In genomic region chr2:30450025-30450424, GRCh38 we compare ENCODE assay signal across 20 cellular contexts. TPM values are rescaled to one million over a fixed set of nuclear protein-coding genes. Genes with fewer than 3 reads are reported as not detected.
DNase-seq lines count a peak whose midpoint lies in the region; ATAC-seq, FAIRE-seq and TF ChIP-seq lines count a peak whose summit lies in the region.
"Had no signal": no experiment of that assay in that cellular context is flagged by ENCODE, and none has a peak within 500 bp of the region (broad histone marks: within the 10 kb centered on the region; RNA-seq: fewer than 3 reads in every experiment).

No MANE protein-coding gene starts in this region.

- CTCF ChIA-PET in Calu3 (lab: Charles Lee) = interaction anchor here (0.7 to 1.4 kb wide), 3 partner anchors 54 to 216 kb away, joined by 3 to 4 read pairs (median 4); no protein-coding TSS in a partner anchor

- no peaks in the 10 kb centered on the region for H3K36me3 ChIP-seq in Loucy (ENCODE audit: insufficient read depth, low read length)
- H3K36me3 ChIP-seq in pancreas = no peaks in the 10 kb centered on the region
- no peaks in the 10 kb centered on the region for H3K36me3 ChIP-seq in left ventricle myocardium inferior
- H3K36me3 ChIP-seq: BE2C, MG63 had no signal

- H3K27me3 Mint-ChIP-seq in Calu3 (ENCODE audit: unreplicated experiment) = no peaks in the 10 kb centered on the region
- H3K27me3 Mint-ChIP-seq: CD4-positive, alpha-beta T cell had no signal

- no peak for TF ChIP-seq CTCF in Calu3 (IDR thresholded peaks at IDR 0.05; ENCODE audit: unreplicated experiment)
- TF ChIP-seq CTCF in Loucy (conservative IDR thresholded peaks at IDR 0.05; ENCODE audit: low read length) = no peak
- no peak for TF ChIP-seq CTCF in pancreas (IDR thresholded peaks at IDR 0.05)
- no peak for TF ChIP-seq CTCF in left ventricle myocardium inferior (IDR thresholded peaks at IDR 0.05; ENCODE audit: borderline replicate concordance)

- no peaks in the 10 kb centered on the region for H3F3A ChIP-seq in Loucy (ENCODE audit: low read depth)

- no peaks in the 10 kb centered on the region for H3K27me3 ChIP-seq in Loucy (ENCODE audit: insufficient read depth, low read length, poor library complexity, severe bottlenecking)
- no peaks in the 10 kb centered on the region for H3K27me3 ChIP-seq in pancreas
- H3K27me3 ChIP-seq in left ventricle myocardium inferior (ENCODE audit: low read depth) = no peaks in the 10 kb centered on the region
- H3K27me3 ChIP-seq: BE2C, MG63 had no signal

- H3K27ac ChIP-seq in pancreas = peak overlapping the region in 1 of 4 donors; percentile 2
- H3K27ac ChIP-seq in left ventricle myocardium inferior (replicated peaks) = no peak overlapping the region

- H3K9me3 ChIP-seq in Loucy (ENCODE audit: insufficient read depth, low read depth, low read length) = no peaks in the 10 kb centered on the region
- H3K9me3 ChIP-seq in pancreas = no peaks in the 10 kb centered on the region
- no peaks in the 10 kb centered on the region for H3K9me3 ChIP-seq in left ventricle myocardium inferior (replicated peaks)
- H3K9me3 ChIP-seq: BE2C, HAP-1, MG63 had no signal

- ATAC-seq in pancreas = peak; percentile 4 to 57 (median 45)
- ATAC-seq in GM21529 (IDR thresholded peaks at IDR 0.05; ENCODE audit: unreplicated experiment) = no peak
- ATAC-seq: PC-3 had no signal

- peaks cover 71% of the 10 kb centered on the region for H3K79me2 ChIP-seq in Loucy (ENCODE audit: insufficient read depth, low read length)

- peaks cover 5% of the 10 kb centered on the region for H3K9me3 Mint-ChIP-seq in Calu3 (ENCODE audit: low read depth, unreplicated experiment)
- H3K9me3 Mint-ChIP-seq: CD4-positive, alpha-beta T cell had no signal

- DNase-seq in Calu3 (peak; percentile 34), kidney tubule cell (ENCODE audit: low spot score) (peak; percentile 6), pancreas (peak in 1 of 6 donors; percentile 28), AG20443 (ENCODE audit: low spot score) (no peak), left ventricle myocardium inferior (no peak)
- DNase-seq: BE2C; CD4-positive, alpha-beta T cell; DMS79; KBM-7; MG63; NCI-H1092; NCI-H146; NCI-H2081; NCI-H510A; NCI-H774; PC-3 had no signal

- H3K9me2 ChIP-seq in Loucy (replicated peaks; ENCODE audit: low read depth, low read length) = no peaks in the 10 kb centered on the region

- peak overlapping the region; percentile 61 for H3K4me2 ChIP-seq in Loucy (ENCODE audit: low read depth, low read length, poor library complexity, severe bottlenecking)

- H3K27ac Mint-ChIP-seq in Calu3 (ENCODE audit: unreplicated experiment) = peak overlapping the region; percentile 53
- H3K27ac Mint-ChIP-seq: CD4-positive, alpha-beta T cell had no signal

- no peak overlapping the region for H3K9ac ChIP-seq in Loucy (ENCODE audit: low read depth, low read length, poor library complexity, severe bottlenecking)

- intact Hi-C loops in Calu3 (cut with micrococcal nuclease; ENCODE audit: unreplicated experiment) (loop anchor here (10.0 kb wide), 1 partner anchor 255 kb away; no protein-coding TSS in a partner anchor), pancreas (cut with DNase I) (no loop called here), left ventricle myocardium inferior (cut with micrococcal nuclease) (loop anchor here (10.0 kb wide), 1 partner anchor 255 kb away; no protein-coding TSS in a partner anchor)

- H4K20me1 ChIP-seq in Loucy (ENCODE audit: insufficient read depth, low read length, poor library complexity, severe bottlenecking) = peaks cover 19% of the 10 kb centered on the region

- peaks cover 66% of the 10 kb centered on the region for H3K4me1 Mint-ChIP-seq in Calu3 (ENCODE audit: low read depth, unreplicated experiment)

- no peak for FAIRE-seq in pancreas (lab: Jason Lieb, UNC)
- FAIRE-seq: D721Med had no signal

- H3K4me3 ChIP-seq in Loucy (ENCODE audit: low read length, poor library complexity, severe bottlenecking) = peak overlapping the region; percentile 31
- H3K4me3 ChIP-seq in pancreas = no peak overlapping the region
- no peak overlapping the region for H3K4me3 ChIP-seq in left ventricle myocardium inferior
- H3K4me3 ChIP-seq: HAP-1, MG63 had no signal

- H2AFZ ChIP-seq in Loucy (ENCODE audit: low read length) = no peak overlapping the region

- WGBS in pancreas, 2 donors = 69 to 71% methylated on average over 1 of the region's 1 CpG

- no TSS peak for BruUV-seq in Calu3 (replicated peaks; lab: Mats Ljungman, UMichigan)

- peak overlapping the region; percentile 54 for H3K4me3 Mint-ChIP-seq in Calu3 (ENCODE audit: low read depth, unreplicated experiment)
- H3K4me3 Mint-ChIP-seq: CD4-positive, alpha-beta T cell had no signal

- H3K36me3 Mint-ChIP-seq in Calu3 (ENCODE audit: insufficient read depth, unreplicated experiment) = peaks cover 26% of the 10 kb centered on the region

- H3K4me1 ChIP-seq in Loucy (ENCODE audit: insufficient read depth, low read length, poor library complexity, severe bottlenecking) (peaks cover 44% of the 10 kb centered on the region), pancreas (peaks cover 5 to 25% (median 10%) of the 10 kb centered on the region in 3 donors), left ventricle myocardium inferior (peaks cover 64% of the 10 kb centered on the region)

RNA-seq across cellular contexts. Expression of gene LCLAT1, which starts 3.0 kb away (rescaled TPM):
- total RNA-seq in Calu3 (2022) (45.0 and 47.6 TPM in 2 replicates), pancreas (10 to 100 TPM in 4 of 6 donors, 1 to 10 TPM in 2; 6.1 to 15.0 (median 11.8) TPM), left ventricle myocardium inferior (41.0 TPM)
- 1 to 10 TPM; 2.0 to 4.3 TPM for polyA plus RNA-seq in pancreas

Comparison
In these comparisons a context has a peak if more than half of its experiments do, and no peak if none do; other contexts are left out.
1. DNase-seq: peak in Calu3 (single experiment) and kidney tubule cell (single experiment); none in AG20443 (single experiment) and left ventricle myocardium inferior (single experiment).
2. intact Hi-C loops: an anchor here in Calu3 (10.0 kb wide) and left ventricle myocardium inferior (10.0 kb wide); none called in pancreas.